In genomic region chr13:110116072-110116487, GRCh38 we compare ENCODE assay signal across 8 cellular contexts.
DNase-seq lines count a peak whose midpoint lies in the region; ATAC-seq, FAIRE-seq and TF ChIP-seq lines count a peak whose summit lies in the region.

No MANE protein-coding gene starts in this region.

- no peak overlapping the region for H3K9ac ChIP-seq in HCT116 (ENCODE audit: low read length)
- no peak overlapping the region for H3K9ac ChIP-seq in kidney (ENCODE audit: low read length in 2 of 2)

- H3K4me3 ChIP-seq in HCT116 (replicated peaks in 1 of 2; ENCODE audit: low read depth in 1 of 2, low read length in 2 of 2) = no peak overlapping the region
- H3K4me3 ChIP-seq in astrocyte of the cerebellum (ENCODE audit: low read depth, low read length) = no peak overlapping the region
- H3K4me3 ChIP-seq in kidney (ENCODE audit: low read length in 2 of 2) = no peak overlapping the region

- no peaks in the 10 kb centered on the region for H3K79me2 ChIP-seq in HCT116 (ENCODE audit: insufficient read depth, low read length)

- CTCF ChIA-PET in HCT116 (lab: Charles Lee) = interaction anchor here (0.7 to 1.1 kb wide), 3 partner anchors 12 to 26 kb away, joined by 3 read pairs; no protein-coding TSS in a partner anchor

- TF ChIP-seq POLR2A in HCT116 (IDR thresholded peaks at IDR 0.05; ENCODE audit: borderline replicate concordance, extremely low read depth, insufficient read depth, insufficient read length) (no peak), GM18505 (IDR thresholded peaks at IDR 0.05; ENCODE audit: borderline replicate concordance, extremely low read depth, insufficient read depth, insufficient read length) (no peak)

- TF ChIP-seq CTCF in HCT116 (IDR thresholded peaks at IDR 0.05 in 2 of 3, conservative IDR thresholded peaks at IDR 0.05 in 1 of 3; ENCODE audit: borderline replicate concordance in 1 of 3, insufficient read depth in 1 of 3, low read depth in 2 of 3, low read length in 2 of 3) (peak; percentile 65 to 92 (median 91); a peak in 5 of 6 replicates), astrocyte of the cerebellum (IDR thresholded peaks at IDR 0.05; ENCODE audit: low read depth, low read length, missing control alignments) (peak; percentile 64), kidney (IDR thresholded peaks at IDR 0.05; ENCODE audit: borderline replicate concordance, extremely low read depth, insufficient read depth) (peak; percentile 55)

- peak; percentile 85 for TF ChIP-seq RAD21 in HCT116 (IDR thresholded peaks at IDR 0.05; ENCODE audit: low read depth)

- H4K20me1 ChIP-seq in HCT116 (ENCODE audit: insufficient read depth) = no peaks in the 10 kb centered on the region

- BruUV-seq in HCT116 (replicated peaks; lab: Mats Ljungman, UMichigan) = no TSS peak

- no peak for FAIRE-seq in kidney (lab: Jason Lieb, UNC)

- ATAC-seq in HCT116 (peak; percentile 97), GM18505 (IDR thresholded peaks at IDR 0.05; ENCODE audit: unreplicated experiment) (no peak)

- H3K9me3 ChIP-seq in HCT116 (ENCODE audit: control insufficient read depth in 1 of 2, insufficient read depth in 1 of 2, low read depth in 1 of 2, low read length in 2 of 2) = no peaks in the 10 kb centered on the region
- H3K9me3 ChIP-seq in kidney (ENCODE audit: control insufficient read depth in 1 of 2, low read length in 2 of 2) = no peaks in the 10 kb centered on the region

- H3K36me3 ChIP-seq in HCT116 (ENCODE audit: control insufficient read depth in 1 of 2, insufficient read depth in 2 of 2, low read length in 2 of 2) (no peaks in the 10 kb centered on the region), kidney (ENCODE audit: control insufficient read depth in 1 of 2, insufficient read depth in 2 of 2, low read length in 2 of 2) (no peaks in the 10 kb centered on the region)

- H3K4me1 ChIP-seq in HCT116 (ENCODE audit: control insufficient read depth in 1 of 2, insufficient read depth in 2 of 2, low read length in 2 of 2) (peaks cover 0 to 4% of the 10 kb centered on the region in 2 experiments; a peak in 1 of 4 replicates), kidney (ENCODE audit: control insufficient read depth in 1 of 2, insufficient read depth in 1 of 2, low read depth in 1 of 2, low read length in 2 of 2) (no peaks in the 10 kb centered on the region)

- peak overlapping the region; percentile 51 for H3K4me2 ChIP-seq in HCT116 (ENCODE audit: low read length)

- no peaks in the 10 kb centered on the region for H3K27me3 ChIP-seq in HCT116 (ENCODE audit: insufficient read depth, low read length)

- H3K9me2 ChIP-seq in HCT116 (ENCODE audit: insufficient read depth) = no peaks in the 10 kb centered on the region

- POLR2A ChIA-PET in HCT116 (lab: Charles Lee) = interaction anchor here (0.6 kb wide), 1 partner anchor 959 kb away, joined by 3 read pairs; no protein-coding TSS in a partner anchor

- H2AFZ ChIP-seq in HCT116 (ENCODE audit: low read depth, low read length, poor library complexity, severe bottlenecking) = peak overlapping the region; percentile 80

- intact Hi-C loops in HCT116 (cut with micrococcal nuclease) = loop anchor here (1.0 to 10.0 kb wide), 2 partner anchors 181 to 1201 kb away; no protein-coding TSS in a partner anchor
- intact Hi-C loops in kidney (cut with DNase I) = no loop called here

- RAD21 ChIA-PET in HCT116 (lab: Charles Lee; ENCODE audit: low non-redundant PET in 1 of 2, low total read pairs in 2 of 2, uncharacterized antibody in 2 of 2, unreplicated experiment in 2 of 2) = interaction anchor here (0.7 kb wide), 2 partner anchors 10 to 1162 kb away, joined by 3 to 5 read pairs; no protein-coding TSS in a partner anchor

- H3K27ac ChIP-seq in HCT116 (ENCODE audit: low read depth, low read length) = no peak overlapping the region
- H3K27ac ChIP-seq in kidney (ENCODE audit: low read depth in 2 of 2, low read length in 2 of 2) = no peak overlapping the region

- DNase-seq in DMS53 treated with DMSO at 0.1 percent for 48 hours (lab: John Stamatoyannopoulos, UW; ENCODE audit: unreplicated experiment) (peak; percentile 33), HCT116 (ENCODE audit: low read depth, low spot score) (peak; percentile 51), RPMI8226 (peak; percentile 59), astrocyte of the cerebellum (ENCODE audit: low read depth) (no peak), kidney (no peak), middle frontal gyrus (ENCODE audit: extremely low spot score, low spot score) (no peak)
- DNase-seq in stimulated activated CD8-positive, alpha-beta memory T cell treated with anti-CD3 and anti-CD28 coated beads, Interleukin-4, amount 100 ng/mL, for 24 hours (ENCODE audit: low read depth) = peak; percentile 27

- in situ Hi-C loops in astrocyte of the cerebellum (cut with HindIII; ENCODE audit: low sequenced_read_pairs) = no loop called here

TF ChIP-seq in HCT116, 20 proteins besides CTCF, POLR2A, EP300 and RAD21:
- TF ChIP-seq POLR2AphosphoS5 (IDR thresholded peaks at IDR 0.05; ENCODE audit: low read depth, low read length) = no peak
- TF ChIP-seq EZH2 (IDR thresholded peaks at IDR 0.05) = no peak

Comparison
In these comparisons a context has a peak if more than half of its experiments do, and no peak if none do; other contexts are left out.
1. DNase-seq: peak in DMS53 treated with DMSO at 0.1 percent for 48 hours (single experiment), HCT116 (single experiment), RPMI8226 (single experiment) and stimulated activated CD8-positive, alpha-beta memory T cell treated with anti-CD3 and anti-CD28 coated beads, Interleukin-4, amount 100 ng/mL, for 24 hours (single experiment); none in astrocyte of the cerebellum (single experiment), kidney (single experiment) and middle frontal gyrus (single experiment).
2. Peak in every context shown above with its lines, with median percentiles within 50 percentile points of each other: CTCF ChIP-seq.